Comparison of ENCODE assay signal across 2 cellular contexts in the genomic region with DNA sequence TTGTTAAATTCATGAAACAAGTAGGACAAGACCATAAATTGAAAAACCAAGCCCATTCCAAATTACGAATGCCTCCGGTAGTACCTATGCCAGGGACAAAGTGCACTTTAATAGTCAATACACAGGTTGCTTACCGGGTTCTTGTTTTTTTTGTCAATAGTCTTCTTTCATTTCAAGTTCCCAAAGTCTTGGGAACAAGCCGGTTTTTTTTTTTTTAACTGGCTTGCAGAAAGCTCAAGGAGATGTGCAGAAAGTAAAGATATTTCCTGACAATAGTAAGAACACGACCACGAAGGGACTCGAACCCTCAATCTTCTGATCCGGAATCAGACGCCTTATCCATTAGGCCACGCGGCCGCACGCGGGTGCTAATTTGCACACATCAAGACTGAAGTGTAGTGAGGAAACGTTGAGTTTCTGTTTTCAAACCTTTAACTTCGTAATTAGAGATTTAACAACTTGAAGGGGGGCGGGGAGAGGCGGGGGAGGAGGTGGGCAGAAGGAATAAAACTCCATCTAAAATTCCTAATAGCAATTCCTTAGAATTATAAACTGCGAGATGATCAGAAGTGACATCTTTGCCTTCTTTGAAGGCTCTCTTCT.
TF ChIP-seq lines count a peak whose summit lies in the region.

No MANE protein-coding gene starts in this region.

TF ChIP-seq in HEK293, 187 proteins besides CTCF, POLR2A, EP300 and RAD21 (continued from another document and continues in another):
- TF ChIP-seq KLF8 (tag by site-specific recombination; IDR thresholded peaks at IDR 0.05): peak; percentile 62
- TF ChIP-seq ZNF777 (tag by site-specific recombination; IDR thresholded peaks at IDR 0.05; ENCODE audit: borderline replicate concordance): no peak
- TF ChIP-seq, protein P1, sequence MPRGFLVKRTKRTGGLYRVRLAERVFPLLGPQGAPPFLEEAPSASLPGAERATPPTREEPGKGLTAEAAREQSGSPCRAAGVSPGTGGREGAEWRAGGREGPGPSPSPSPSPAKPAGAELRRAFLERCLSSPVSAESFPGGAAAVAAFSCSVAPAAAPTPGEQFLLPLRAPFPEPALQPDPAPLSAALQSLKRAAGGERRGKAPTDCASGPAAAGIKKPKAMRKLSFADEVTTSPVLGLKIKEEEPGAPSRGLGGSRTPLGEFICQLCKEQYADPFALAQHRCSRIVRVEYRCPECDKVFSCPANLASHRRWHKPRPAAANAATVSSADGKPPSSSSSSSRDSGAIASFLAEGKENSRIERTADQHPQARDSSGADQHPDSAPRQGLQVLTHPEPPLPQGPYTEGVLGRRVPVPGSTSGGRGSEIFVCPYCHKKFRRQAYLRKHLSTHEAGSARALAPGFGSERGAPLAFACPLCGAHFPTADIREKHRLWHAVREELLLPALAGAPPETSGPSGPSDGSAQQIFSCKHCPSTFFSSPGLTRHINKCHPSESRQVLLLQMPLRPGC (tag by site-specific recombination; IDR thresholded peaks at IDR 0.05): 0 out of 2 replicates have a peak, but pooled peaks have one; percentile 31
- TF ChIP-seq, protein P2, sequence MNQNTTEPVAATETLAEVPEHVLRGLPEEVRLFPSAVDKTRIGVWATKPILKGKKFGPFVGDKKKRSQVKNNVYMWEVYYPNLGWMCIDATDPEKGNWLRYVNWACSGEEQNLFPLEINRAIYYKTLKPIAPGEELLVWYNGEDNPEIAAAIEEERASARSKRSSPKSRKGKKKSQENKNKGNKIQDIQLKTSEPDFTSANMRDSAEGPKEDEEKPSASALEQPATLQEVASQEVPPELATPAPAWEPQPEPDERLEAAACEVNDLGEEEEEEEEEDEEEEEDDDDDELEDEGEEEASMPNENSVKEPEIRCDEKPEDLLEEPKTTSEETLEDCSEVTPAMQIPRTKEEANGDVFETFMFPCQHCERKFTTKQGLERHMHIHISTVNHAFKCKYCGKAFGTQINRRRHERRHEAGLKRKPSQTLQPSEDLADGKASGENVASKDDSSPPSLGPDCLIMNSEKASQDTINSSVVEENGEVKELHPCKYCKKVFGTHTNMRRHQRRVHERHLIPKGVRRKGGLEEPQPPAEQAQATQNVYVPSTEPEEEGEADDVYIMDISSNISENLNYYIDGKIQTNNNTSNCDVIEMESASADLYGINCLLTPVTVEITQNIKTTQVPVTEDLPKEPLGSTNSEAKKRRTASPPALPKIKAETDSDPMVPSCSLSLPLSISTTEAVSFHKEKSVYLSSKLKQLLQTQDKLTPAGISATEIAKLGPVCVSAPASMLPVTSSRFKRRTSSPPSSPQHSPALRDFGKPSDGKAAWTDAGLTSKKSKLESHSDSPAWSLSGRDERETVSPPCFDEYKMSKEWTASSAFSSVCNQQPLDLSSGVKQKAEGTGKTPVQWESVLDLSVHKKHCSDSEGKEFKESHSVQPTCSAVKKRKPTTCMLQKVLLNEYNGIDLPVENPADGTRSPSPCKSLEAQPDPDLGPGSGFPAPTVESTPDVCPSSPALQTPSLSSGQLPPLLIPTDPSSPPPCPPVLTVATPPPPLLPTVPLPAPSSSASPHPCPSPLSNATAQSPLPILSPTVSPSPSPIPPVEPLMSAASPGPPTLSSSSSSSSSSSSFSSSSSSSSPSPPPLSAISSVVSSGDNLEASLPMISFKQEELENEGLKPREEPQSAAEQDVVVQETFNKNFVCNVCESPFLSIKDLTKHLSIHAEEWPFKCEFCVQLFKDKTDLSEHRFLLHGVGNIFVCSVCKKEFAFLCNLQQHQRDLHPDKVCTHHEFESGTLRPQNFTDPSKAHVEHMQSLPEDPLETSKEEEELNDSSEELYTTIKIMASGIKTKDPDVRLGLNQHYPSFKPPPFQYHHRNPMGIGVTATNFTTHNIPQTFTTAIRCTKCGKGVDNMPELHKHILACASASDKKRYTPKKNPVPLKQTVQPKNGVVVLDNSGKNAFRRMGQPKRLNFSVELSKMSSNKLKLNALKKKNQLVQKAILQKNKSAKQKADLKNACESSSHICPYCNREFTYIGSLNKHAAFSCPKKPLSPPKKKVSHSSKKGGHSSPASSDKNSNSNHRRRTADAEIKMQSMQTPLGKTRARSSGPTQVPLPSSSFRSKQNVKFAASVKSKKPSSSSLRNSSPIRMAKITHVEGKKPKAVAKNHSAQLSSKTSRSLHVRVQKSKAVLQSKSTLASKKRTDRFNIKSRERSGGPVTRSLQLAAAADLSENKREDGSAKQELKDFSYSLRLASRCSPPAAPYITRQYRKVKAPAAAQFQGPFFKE (tag by site-specific recombination; IDR thresholded peaks at IDR 0.05; ENCODE audit: borderline replicate concordance): no peak
- no peak for TF ChIP-seq ZNF585B (tag by site-specific recombination; IDR thresholded peaks at IDR 0.05)
- no peak for TF ChIP-seq SP2 (tag by site-specific recombination; IDR thresholded peaks at IDR 0.05)
- TF ChIP-seq ZBTB48 (tag by site-specific recombination; IDR thresholded peaks at IDR 0.05): no peak
- no peak for TF ChIP-seq ZBTB17 (tag by site-specific recombination; IDR thresholded peaks at IDR 0.05)
- TF ChIP-seq OVOL3 (tag by site-specific recombination; IDR thresholded peaks at IDR 0.05): no peak
- TF ChIP-seq ZNF140 (tag by site-specific recombination; IDR thresholded peaks at IDR 0.05): no peak
- TF ChIP-seq ZNF146 (tag by site-specific recombination; IDR thresholded peaks at IDR 0.05): no peak
- TF ChIP-seq ZNF791 (tag by site-specific recombination; IDR thresholded peaks at IDR 0.05): no peak
- TF ChIP-seq SP7 (tag by site-specific recombination; IDR thresholded peaks at IDR 0.05): peak; percentile 79
- no peak for TF ChIP-seq GLIS1 (tag by site-specific recombination; IDR thresholded peaks at IDR 0.05)
- TF ChIP-seq, protein P3, sequence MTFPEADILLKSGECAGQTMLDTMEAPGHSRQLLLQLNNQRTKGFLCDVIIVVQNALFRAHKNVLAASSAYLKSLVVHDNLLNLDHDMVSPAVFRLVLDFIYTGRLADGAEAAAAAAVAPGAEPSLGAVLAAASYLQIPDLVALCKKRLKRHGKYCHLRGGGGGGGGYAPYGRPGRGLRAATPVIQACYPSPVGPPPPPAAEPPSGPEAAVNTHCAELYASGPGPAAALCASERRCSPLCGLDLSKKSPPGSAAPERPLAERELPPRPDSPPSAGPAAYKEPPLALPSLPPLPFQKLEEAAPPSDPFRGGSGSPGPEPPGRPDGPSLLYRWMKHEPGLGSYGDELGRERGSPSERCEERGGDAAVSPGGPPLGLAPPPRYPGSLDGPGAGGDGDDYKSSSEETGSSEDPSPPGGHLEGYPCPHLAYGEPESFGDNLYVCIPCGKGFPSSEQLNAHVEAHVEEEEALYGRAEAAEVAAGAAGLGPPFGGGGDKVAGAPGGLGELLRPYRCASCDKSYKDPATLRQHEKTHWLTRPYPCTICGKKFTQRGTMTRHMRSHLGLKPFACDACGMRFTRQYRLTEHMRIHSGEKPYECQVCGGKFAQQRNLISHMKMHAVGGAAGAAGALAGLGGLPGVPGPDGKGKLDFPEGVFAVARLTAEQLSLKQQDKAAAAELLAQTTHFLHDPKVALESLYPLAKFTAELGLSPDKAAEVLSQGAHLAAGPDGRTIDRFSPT (tag by site-specific recombination; IDR thresholded peaks at IDR 0.05): no peak
- no peak for TF ChIP-seq YY1 (tag by site-specific recombination; IDR thresholded peaks at IDR 0.05)
- no peak for TF ChIP-seq HOXC10 (CRISPR knock-in tag; IDR thresholded peaks at IDR 0.05)
- TF ChIP-seq ZNF501 (tag by site-specific recombination; IDR thresholded peaks at IDR 0.05): peak; percentile 52; the same call in 1 of the 2 replicates

TF ChIP-seq in SK-N-SH treated with all-trans-retinoic acid at 6 μM for 48 hours, 23 proteins besides CTCF, POLR2A, EP300 and RAD21 (continued from another document):
- TF ChIP-seq TOX (CRISPR knock-in tag; IDR thresholded peaks at IDR 0.05; ENCODE audit: borderline replicate concordance): no peak
